23 cellular contexts compared by ENCODE assay signal in the genomic region with DNA sequence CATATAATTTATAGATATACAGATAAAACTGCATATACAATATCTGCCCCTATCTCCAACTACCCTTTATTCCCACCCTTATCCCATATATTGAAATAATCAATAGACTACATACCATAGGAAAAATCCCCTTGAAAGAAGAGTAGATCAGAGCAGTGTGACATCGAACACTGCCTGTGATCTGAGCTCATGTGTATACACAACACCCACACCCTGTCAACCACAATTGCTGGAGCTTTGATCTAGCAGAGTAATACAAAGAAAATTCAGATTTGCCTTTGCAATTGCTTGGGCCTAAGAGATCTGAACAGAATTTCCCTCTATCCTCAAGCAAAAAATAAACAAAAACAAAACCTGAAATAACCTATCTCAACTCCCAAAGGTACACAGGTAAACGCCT.
"Had no signal": no experiment of that assay in that cellular context is flagged by ENCODE, and none has a peak within 500 bp of the region (broad histone marks: within the 10 kb centered on the region; RNA-seq: fewer than 3 reads in every experiment).

No MANE protein-coding gene starts in this region.

- H3K27me3 Mint-ChIP-seq: memory B cell; naive B cell; natural killer cell treated with Interleukin-12 subunit alpha and Interleukin-12 subunit beta and Interleukin-15 and Interleukin-18, amount 100 ng/mL, for 72 hours; stimulated activated naive B cell treated with anti-CD40 and anti-IgM and Interleukin-4, amounts not matched to agents 10 μg/mL and 1 μg/mL and 100 μg/mL, for 72 hours; stimulated activated naive CD8-positive, alpha-beta T cell treated with anti-CD3 and anti-CD28 coated beads, Interleukin-15, Interleukin-2, amounts not matched to agents 100 ng/mL and 50 ng/mL, for 24 hours had no signal

- H3K4me2 ChIP-seq: neural progenitor cell had no signal

- H3K9me3 ChIP-seq: gastrocnemius medialis, prostate gland, thoracic aorta had no signal

- H3K27me3 ChIP-seq: gastrocnemius medialis, neural progenitor cell, sigmoid colon, spleen, tibial nerve, upper lobe of left lung had no signal

- H3K4me1 ChIP-seq: gastrocnemius medialis, neural progenitor cell, parathyroid adenoma, prostate gland, sigmoid colon, spleen, tibial nerve, upper lobe of left lung had no signal

- H3K4me3 ChIP-seq: coronary artery, gastrocnemius medialis, lung, neural progenitor cell, prostate gland, sigmoid colon, spleen, thoracic aorta, tibial nerve, upper lobe of left lung had no signal

- FAIRE-seq: kidney, urothelium cell line had no signal

- H3K36me3 ChIP-seq: prostate gland had no signal

- ATAC-seq: esophagus mucosa; gastrocnemius medialis; left lobe of liver; natural killer cell treated with Interleukin-12 subunit alpha and Interleukin-12 subunit beta and Interleukin-15 and Interleukin-18, amount 100 ng/mL, for 72 hours; right cardiac atrium; stimulated activated naive B cell treated with anti-CD40 and anti-IgM and Interleukin-4, amounts not matched to agents 10 μg/mL and 1 μg/mL and 100 μg/mL, for 72 hours had no signal

- H3K9ac ChIP-seq: neural progenitor cell, parathyroid adenoma had no signal

- H2AFZ ChIP-seq: neural progenitor cell, parathyroid adenoma had no signal

- H3K27ac ChIP-seq: coronary artery, gastrocnemius medialis, neural progenitor cell, parathyroid adenoma, prostate gland, sigmoid colon, spleen, thoracic aorta, tibial nerve, upper lobe of left lung had no signal

- H3K4me1 Mint-ChIP-seq: memory B cell; naive B cell; neural progenitor cell; stimulated activated naive B cell treated with anti-CD40 and anti-IgM and Interleukin-4, amounts not matched to agents 10 μg/mL and 1 μg/mL and 100 μg/mL, for 72 hours had no signal

- DNase-seq: foreskin fibroblast; gastrocnemius medialis; kidney; naive B cell; right cardiac atrium; sigmoid colon; spleen; stimulated activated CD4-positive, alpha-beta T cell treated with anti-CD3 and anti-CD28 coated beads, Interleukin-2, amount 100 ng/mL, for 48 hours; stimulated activated naive B cell treated with anti-CD40 and anti-IgM and Interleukin-4, amounts not matched to agents 10 μg/mL and 1 μg/mL and 100 μg/mL, for 72 hours; upper lobe of left lung had no signal

- H3K4me3 Mint-ChIP-seq: memory B cell; naive B cell; natural killer cell treated with Interleukin-12 subunit alpha and Interleukin-12 subunit beta and Interleukin-15 and Interleukin-18, amount 100 ng/mL, for 72 hours; neural progenitor cell; stimulated activated naive B cell treated with anti-CD40 and anti-IgM and Interleukin-4, amounts not matched to agents 10 μg/mL and 1 μg/mL and 100 μg/mL, for 72 hours; stimulated activated naive CD8-positive, alpha-beta T cell treated with anti-CD3 and anti-CD28 coated beads, Interleukin-15, Interleukin-2, amounts not matched to agents 100 ng/mL and 50 ng/mL, for 24 hours had no signal

- H3K79me2 ChIP-seq: parathyroid adenoma had no signal

- H3K27ac Mint-ChIP-seq: memory B cell; naive B cell; natural killer cell treated with Interleukin-12 subunit alpha and Interleukin-12 subunit beta and Interleukin-15 and Interleukin-18, amount 100 ng/mL, for 72 hours; neural progenitor cell; stimulated activated naive B cell treated with anti-CD40 and anti-IgM and Interleukin-4, amounts not matched to agents 10 μg/mL and 1 μg/mL and 100 μg/mL, for 72 hours; stimulated activated naive CD8-positive, alpha-beta T cell treated with anti-CD3 and anti-CD28 coated beads, Interleukin-15, Interleukin-2, amounts not matched to agents 100 ng/mL and 50 ng/mL, for 24 hours had no signal
